9 cellular contexts compared by ENCODE assay signal in the genomic region with DNA sequence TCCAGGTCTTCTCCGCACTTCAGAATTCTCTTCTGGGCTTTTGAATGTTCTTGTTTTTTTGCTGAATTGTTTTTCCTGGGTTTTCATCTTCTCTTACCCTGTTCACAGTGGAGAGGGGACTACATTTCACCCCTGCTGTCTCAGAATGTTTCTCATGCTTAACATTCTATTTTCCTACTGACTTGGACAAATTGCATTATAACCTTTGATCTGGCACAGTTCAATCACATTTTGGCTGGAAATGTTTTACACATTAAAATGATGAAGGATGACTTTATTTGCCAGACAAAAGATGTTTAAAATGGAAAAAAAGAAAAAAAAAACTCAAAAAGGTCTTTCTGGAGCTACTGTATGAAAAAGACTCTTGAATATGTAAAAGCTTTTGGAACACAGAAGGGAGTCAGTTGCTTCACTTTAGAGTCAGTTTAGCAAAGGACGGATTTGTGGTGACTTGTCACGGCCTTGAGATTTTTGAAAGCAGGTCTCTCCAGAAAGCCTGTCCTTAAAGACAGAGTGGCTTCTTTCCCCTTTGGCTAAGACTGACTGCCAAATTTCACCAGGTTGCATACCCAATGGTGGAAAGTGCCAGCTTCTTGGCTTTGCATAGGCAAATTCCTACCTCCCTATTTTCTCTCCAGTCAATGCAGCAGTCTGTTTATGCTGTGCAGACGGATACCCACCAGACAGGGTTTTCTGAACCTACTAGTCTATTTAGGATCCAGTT.
DNase-seq lines count a peak whose midpoint lies in the region; ATAC-seq, FAIRE-seq and TF ChIP-seq lines count a peak whose summit lies in the region.
"Had no signal": no experiment of that assay in that cellular context is flagged by ENCODE, and none has a peak within 500 bp of the region (broad histone marks: within the 10 kb centered on the region; RNA-seq: fewer than 3 reads in every experiment).

No MANE protein-coding gene starts in this region.

- DNase-seq in activated naive CD4-positive, alpha-beta T cell (lab: John Stamatoyannopoulos, UW): no peak
- DNase-seq in astrocyte of the spinal cord (ENCODE audit: low read depth, low spot score) (peak; percentile 45), upper lobe of left lung (no peak), AG08396 (ENCODE audit: low spot score) (no peak), small intestine (no peak), NCI-H774 (lab: John Stamatoyannopoulos, UW) (no peak)

- peak overlapping the region; percentile 75 for H3K4me3 Mint-ChIP-seq in activated naive CD4-positive, alpha-beta T cell treated with anti-CD3 and anti-CD28 coated beads, Interleukin-2, amount 50 U/mL, for 24 hours

- FAIRE-seq in small intestine (lab: Jason Lieb, UNC): no peak

- in situ Hi-C loops in astrocyte of the spinal cord (cut with HindIII; ENCODE audit: low sequenced_read_pairs): no loop called here

- no peak for ATAC-seq in upper lobe of left lung (ENCODE audit: low FRiP score in 2 of 2)

- H3K4me1 ChIP-seq in mesodermal cell (ENCODE audit: control insufficient read depth, insufficient read depth, low read length, poor library complexity, severe bottlenecking) (peaks cover 20% of the 10 kb centered on the region), upper lobe of left lung (peaks cover 61 to 64% (median 63%) of the 10 kb centered on the region in 4 donors), small intestine (ENCODE audit: control insufficient read depth in 2 of 2, insufficient read depth in 1 of 2, low read depth in 1 of 2, low read length in 1 of 2) (peaks cover 3 to 22% of the 10 kb centered on the region in 2 donors)

- H3K27me3 ChIP-seq in upper lobe of left lung: no peaks in the 10 kb centered on the region
- H3K27me3 ChIP-seq in small intestine (ENCODE audit: control insufficient read depth in 2 of 2, insufficient read depth in 2 of 2, low read length in 2 of 2): no peaks in the 10 kb centered on the region

- peak overlapping the region; percentile 73 for H3K27ac ChIP-seq in mesodermal cell (ENCODE audit: low read depth, low read length, severe bottlenecking)
- H3K27ac ChIP-seq in upper lobe of left lung: peak overlapping the region; percentile 19 to 74 (median 52)
- H3K27ac ChIP-seq in small intestine (ENCODE audit: low read depth in 1 of 2, low read length in 1 of 2): peak overlapping the region in 1 of 2 donors; percentile 91
- H3K27ac ChIP-seq: KMS-11 had no signal

- H3K36me3 ChIP-seq in mesodermal cell (ENCODE audit: control insufficient read depth, insufficient read depth, low read length) (no peaks in the 10 kb centered on the region), upper lobe of left lung (no peaks in the 10 kb centered on the region), small intestine (ENCODE audit: control insufficient read depth in 2 of 2, insufficient read depth in 2 of 2, low read length in 2 of 2) (no peaks in the 10 kb centered on the region)

- no peak for TF ChIP-seq EP300 in upper lobe of left lung (IDR thresholded peaks at IDR 0.05)

- peak overlapping the region; percentile 97 for H3K27ac Mint-ChIP-seq in activated naive CD4-positive, alpha-beta T cell treated with anti-CD3 and anti-CD28 coated beads, Interleukin-2, amount 50 U/mL, for 24 hours

- 71 to 77% methylated on average over 3 of the region's 4 CpGs for WGBS in mesodermal cell (ENCODE audit: insufficient coverage in 2 of 2), 2 experiments
- WGBS in upper lobe of left lung, 2 donors: 71 to 74% methylated on average over 4 of the region's 4 CpGs
- 73 to 86% (median 82%) methylated on average over 4 of the region's 4 CpGs for WGBS in small intestine, 3 donors

- no peaks in the 10 kb centered on the region for H3K27me3 Mint-ChIP-seq in activated naive CD4-positive, alpha-beta T cell treated with anti-CD3 and anti-CD28 coated beads, Interleukin-2, amount 50 U/mL, for 24 hours

- TF ChIP-seq POLR2A in upper lobe of left lung (IDR thresholded peaks at IDR 0.05): no peak

- H3K36me3 Mint-ChIP-seq in activated naive CD4-positive, alpha-beta T cell treated with anti-CD3 and anti-CD28 coated beads, Interleukin-2, amount 50 U/mL, for 24 hours: no peaks in the 10 kb centered on the region

- H3K9me3 Mint-ChIP-seq in activated naive CD4-positive, alpha-beta T cell treated with anti-CD3 and anti-CD28 coated beads, Interleukin-2, amount 50 U/mL, for 24 hours: no peaks in the 10 kb centered on the region

- peaks cover 90% of the 10 kb centered on the region for H3K4me1 Mint-ChIP-seq in activated naive CD4-positive, alpha-beta T cell treated with anti-CD3 and anti-CD28 coated beads, Interleukin-2, amount 50 U/mL, for 24 hours

- H3K9me3 ChIP-seq in mesodermal cell (ENCODE audit: control insufficient read depth, low read length) (no peaks in the 10 kb centered on the region), upper lobe of left lung (no peaks in the 10 kb centered on the region), small intestine (ENCODE audit: control insufficient read depth, low read depth) (no peaks in the 10 kb centered on the region)

- H3K4me3 ChIP-seq in astrocyte of the spinal cord (ENCODE audit: low read depth, low read length) (no peak overlapping the region), mesodermal cell (ENCODE audit: extremely low read depth, insufficient read depth, low read length, poor library complexity, severe bottlenecking) (no peak overlapping the region), upper lobe of left lung (no peak overlapping the region), small intestine (ENCODE audit: low read depth in 1 of 2, low read length in 2 of 2) (no peak overlapping the region)

- no peak for TF ChIP-seq CTCF in astrocyte of the spinal cord (IDR thresholded peaks at IDR 0.05; ENCODE audit: low read depth, low read length)
- no peak for TF ChIP-seq CTCF in upper lobe of left lung (IDR thresholded peaks at IDR 0.05)
